In genomic region chr17:11719203-11719602, GRCh38 we compare ENCODE assay signal across 23 cellular contexts.
A peak's percentile ranks its signal among the peaks of the same experiment; 100 is the strongest.
DNase-seq lines count a peak whose midpoint lies in the region; ATAC-seq, FAIRE-seq and TF ChIP-seq lines count a peak whose summit lies in the region.
"Had no signal": no experiment of that assay in that cellular context is flagged by ENCODE, and none has a peak within 500 bp of the region (broad histone marks: within the 10 kb centered on the region; RNA-seq: fewer than 3 reads in every experiment).

No MANE protein-coding gene starts in this region.

- ATAC-seq in upper lobe of right lung, result peak; percentile 26
- ATAC-seq: A549; CD8-positive, alpha-beta T cell had no signal

- no peak overlapping the region for H3K9ac ChIP-seq in kidney (ENCODE audit: low read length in 2 of 2)
- H3K9ac ChIP-seq: BLaER1 treated with 17β-estradiol and CSF1 and Interleukin-3, amounts not matched to agents 10 nM and 100 nM had no signal

- DNase-seq in esophagus muscularis mucosa (ENCODE audit: extremely low spot score) (peak; percentile 45), kidney (peak; percentile 73), osteocyte (ENCODE audit: extremely low spot score, unreplicated experiment) (peak; percentile 81), upper lobe of right lung (no peak), NCI-H1930 (lab: John Stamatoyannopoulos, UW) (no peak), small intestine (no peak), NCI-H187 (lab: John Stamatoyannopoulos, UW) (no peak)
- DNase-seq: AML-193; Caco-2; Calu3; CD4-positive, alpha-beta T cell; CD8-positive, alpha-beta T cell; DMS79 treated with DMSO at 0.1 percent for 48 hours; GF-D8 had no signal

- H3K27me3 Mint-ChIP-seq in osteocyte (ENCODE audit: unreplicated experiment), result no peaks in the 10 kb centered on the region
- H3K27me3 Mint-ChIP-seq: B cell; CD4-positive, alpha-beta T cell had no signal

- FAIRE-seq in kidney (lab: Jason Lieb, UNC) (no peak), small intestine (lab: Jason Lieb, UNC) (no peak)
- FAIRE-seq: A549, D721Med, G401.6, GM12891, GM18507 had no signal

- H3K27ac ChIP-seq in esophagus muscularis mucosa (replicated peaks in 1 of 4) (no peak overlapping the region), kidney (ENCODE audit: low read depth in 2 of 2, low read length in 2 of 2) (no peak overlapping the region), upper lobe of right lung (no peak overlapping the region), small intestine (ENCODE audit: low read depth in 1 of 2, low read length in 1 of 2) (no peak overlapping the region)
- H3K27ac ChIP-seq: 22Rv1; A549; BLaER1 treated with 17β-estradiol and CSF1 and Interleukin-3, amounts not matched to agents 10 nM and 100 nM; C4-2B had no signal

- intact Hi-C loops in esophagus muscularis mucosa (cut with DNase I) (no loop called here), kidney (cut with DNase I) (no loop called here), upper lobe of right lung (cut with DNase I) (no loop called here)

- H3K4me3 ChIP-seq in esophagus muscularis mucosa, result no peak overlapping the region
- H3K4me3 ChIP-seq in kidney (ENCODE audit: low read length in 2 of 2), result no peak overlapping the region
- H3K4me3 ChIP-seq in upper lobe of right lung, result no peak overlapping the region
- no peak overlapping the region for H3K4me3 ChIP-seq in small intestine (ENCODE audit: low read depth in 1 of 2, low read length in 2 of 2)
- H3K4me3 ChIP-seq: A549; BLaER1 treated with 17β-estradiol and CSF1 and Interleukin-3, amounts not matched to agents 10 nM and 100 nM had no signal

- H3K27ac Mint-ChIP-seq in osteocyte (ENCODE audit: unreplicated experiment), result no peak overlapping the region
- H3K27ac Mint-ChIP-seq: B cell; CD4-positive, alpha-beta T cell; CD8-positive, alpha-beta T cell had no signal

- H3K36me3 ChIP-seq in esophagus muscularis mucosa (no peaks in the 10 kb centered on the region), kidney (ENCODE audit: control insufficient read depth in 1 of 2, insufficient read depth in 2 of 2, low read length in 2 of 2) (no peaks in the 10 kb centered on the region), upper lobe of right lung (no peaks in the 10 kb centered on the region), small intestine (ENCODE audit: control insufficient read depth in 2 of 2, insufficient read depth in 2 of 2, low read length in 2 of 2) (no peaks in the 10 kb centered on the region)
- H3K36me3 ChIP-seq: BLaER1 treated with 17β-estradiol and CSF1 and Interleukin-3, amounts not matched to agents 10 nM and 100 nM had no signal

- TF ChIP-seq EP300 in esophagus muscularis mucosa (IDR thresholded peaks at IDR 0.05), result no peak

- H3K9me3 Mint-ChIP-seq in osteocyte (ENCODE audit: unreplicated experiment), result peaks cover 6% of the 10 kb centered on the region

- no peaks in the 10 kb centered on the region for H3K36me3 Mint-ChIP-seq in osteocyte (ENCODE audit: unreplicated experiment)
- H3K36me3 Mint-ChIP-seq: CD8-positive, alpha-beta T cell had no signal

- H3K4me1 Mint-ChIP-seq in osteocyte (ENCODE audit: unreplicated experiment), result no peaks in the 10 kb centered on the region
- H3K4me1 Mint-ChIP-seq: B cell had no signal

- TF ChIP-seq POLR2A in esophagus muscularis mucosa (IDR thresholded peaks at IDR 0.05; ENCODE audit: low read depth), result no peak

- TF ChIP-seq CTCF in esophagus muscularis mucosa (IDR thresholded peaks at IDR 0.05) (no peak), kidney (IDR thresholded peaks at IDR 0.05; ENCODE audit: borderline replicate concordance, extremely low read depth, insufficient read depth) (no peak), osteocyte (IDR thresholded peaks at IDR 0.05) (no peak), upper lobe of right lung (IDR thresholded peaks at IDR 0.05) (no peak)

- H3K9me3 ChIP-seq in esophagus muscularis mucosa (no peaks in the 10 kb centered on the region), kidney (ENCODE audit: control insufficient read depth in 1 of 2, low read length in 2 of 2) (no peaks in the 10 kb centered on the region), upper lobe of right lung (no peaks in the 10 kb centered on the region), small intestine (ENCODE audit: control insufficient read depth, low read depth) (no peaks in the 10 kb centered on the region)
- H3K9me3 ChIP-seq: A549; BLaER1 treated with 17β-estradiol and CSF1 and Interleukin-3, amounts not matched to agents 10 nM and 100 nM; Caco-2 had no signal

- H3K4me3 Mint-ChIP-seq in osteocyte (ENCODE audit: unreplicated experiment), result no peak overlapping the region
- H3K4me3 Mint-ChIP-seq: B cell; CD4-positive, alpha-beta T cell; CD8-positive, alpha-beta T cell had no signal

- H3K4me1 ChIP-seq in esophagus muscularis mucosa, result no peaks in the 10 kb centered on the region
- H3K4me1 ChIP-seq in kidney (ENCODE audit: control insufficient read depth in 1 of 2, insufficient read depth in 1 of 2, low read depth in 1 of 2, low read length in 2 of 2), result no peaks in the 10 kb centered on the region
- no peaks in the 10 kb centered on the region for H3K4me1 ChIP-seq in upper lobe of right lung
- no peaks in the 10 kb centered on the region for H3K4me1 ChIP-seq in small intestine (ENCODE audit: control insufficient read depth in 2 of 2, insufficient read depth in 1 of 2, low read depth in 1 of 2, low read length in 1 of 2)
- H3K4me1 ChIP-seq: A549; BLaER1 treated with 17β-estradiol and CSF1 and Interleukin-3, amounts not matched to agents 10 nM and 100 nM; Caco-2 had no signal

- WGBS in esophagus muscularis mucosa, result 77% methylated on average over 8 of the region's 11 CpGs
- 69 to 87% (median 75%) methylated on average over 11 of the region's 11 CpGs for WGBS in small intestine, 3 donors

- H3K27me3 ChIP-seq in esophagus muscularis mucosa, result no peaks in the 10 kb centered on the region
- no peaks in the 10 kb centered on the region for H3K27me3 ChIP-seq in upper lobe of right lung
- H3K27me3 ChIP-seq in small intestine (ENCODE audit: control insufficient read depth in 2 of 2, insufficient read depth in 2 of 2, low read length in 2 of 2), result no peaks in the 10 kb centered on the region
- H3K27me3 ChIP-seq: BLaER1 treated with 17β-estradiol and CSF1 and Interleukin-3, amounts not matched to agents 10 nM and 100 nM had no signal

Comparison
In these comparisons a context has a peak if more than half of its experiments do, and no peak if none do; other contexts are left out.
1. DNase-seq: peak in esophagus muscularis mucosa (single experiment), kidney (single experiment) and osteocyte (single experiment); none in upper lobe of right lung (single experiment), NCI-H1930 (0 of 2), small intestine (single experiment) and NCI-H187 (0 of 2).